ENCODE assay signal across 16 cellular contexts in the genomic region with DNA sequence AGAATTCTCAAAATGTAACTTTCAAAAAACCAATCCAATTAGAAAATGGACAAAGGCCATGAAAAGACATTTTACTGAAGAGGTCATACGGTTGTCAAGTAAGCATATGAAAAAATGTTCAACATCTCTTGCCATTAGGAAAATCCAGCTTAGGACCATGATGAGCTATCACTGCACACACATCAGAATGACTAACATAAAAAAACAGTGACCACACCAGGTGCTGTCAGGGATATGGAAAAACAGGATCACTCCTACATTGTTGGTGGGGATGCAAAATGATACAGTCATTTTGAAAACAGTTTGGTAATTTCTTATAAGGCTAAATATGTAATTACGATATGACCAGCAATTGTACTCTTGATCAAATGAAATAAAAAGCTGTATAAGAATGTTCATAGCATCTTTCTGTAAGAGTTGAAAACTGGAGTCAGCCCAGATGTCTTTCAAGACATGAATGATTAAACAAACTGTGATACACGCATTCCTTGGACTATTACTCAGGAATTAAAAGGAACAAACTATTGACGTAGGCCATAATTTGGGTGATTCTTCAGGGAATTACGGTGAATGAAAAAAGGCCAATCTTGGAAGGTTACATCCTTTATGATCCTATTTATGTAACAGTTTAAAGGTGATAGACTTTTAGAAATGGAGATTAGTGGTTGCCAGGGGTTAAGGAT. TPM values are rescaled to one million over a fixed set of nuclear protein-coding genes. Genes with fewer than 3 reads are reported as not detected.
DNase-seq lines count a peak whose midpoint lies in the region; ATAC-seq, FAIRE-seq and TF ChIP-seq lines count a peak whose summit lies in the region.
"Had no signal": no experiment of that assay in that cellular context is flagged by ENCODE, and none has a peak within 500 bp of the region (broad histone marks: within the 10 kb centered on the region; RNA-seq: fewer than 3 reads in every experiment).

No MANE protein-coding gene starts in this region.

- no peak for TF ChIP-seq CTCF in transverse colon (IDR thresholded peaks at IDR 0.05)

- H3K4me1 ChIP-seq in mesenchymal stem cell (ENCODE audit: control insufficient read depth, insufficient read depth, low read depth, low read length) (no peaks in the 10 kb centered on the region), transverse colon (no peaks in the 10 kb centered on the region)
- H3K4me1 ChIP-seq: body of pancreas had no signal

- H3K9me3 Mint-ChIP-seq in central memory CD8-positive, alpha-beta T cell, result no peaks in the 10 kb centered on the region

- no peak overlapping the region for H3K9ac ChIP-seq in mesenchymal stem cell (ENCODE audit: low read length)

- in situ Hi-C loops in transverse colon (cut with MboI; ENCODE audit: low pct_ligation_motif_present in 1 of 4, low pct_unique_long_range_greater_than_20kb in 1 of 4, low sequenced_read_pairs in 3 of 4), result no loop called here

- H4K91ac ChIP-seq in mesenchymal stem cell (ENCODE audit: low read length), result no peak overlapping the region

- H3K4me2 ChIP-seq in mesenchymal stem cell (ENCODE audit: low read length, poor library complexity, severe bottlenecking), result no peak overlapping the region

- FAIRE-seq in GM12892 (lab: Jason Lieb, UNC), result peak; percentile 5
- FAIRE-seq: kidney had no signal

- no peak overlapping the region for H2AK5ac ChIP-seq in mesenchymal stem cell (ENCODE audit: low read length, severe bottlenecking)

- no peak overlapping the region for H3K18ac ChIP-seq in mesenchymal stem cell (ENCODE audit: low read depth in 1 of 2, low read length in 2 of 2)

- H2AFZ ChIP-seq in mesenchymal stem cell (ENCODE audit: low read depth, low read length), result no peak overlapping the region

- H2BK120ac ChIP-seq in mesenchymal stem cell (ENCODE audit: low read depth, low read length), result no peak overlapping the region

- H4K8ac ChIP-seq in mesenchymal stem cell (ENCODE audit: low read length), result no peak overlapping the region

- no peak overlapping the region for H3K23ac ChIP-seq in mesenchymal stem cell (ENCODE audit: low read length in 2 of 2)

- DNase-seq in GM12892 (ENCODE audit: insufficient read length) (no peak), NCI-H226 (peak; percentile 71), mesenchymal stem cell (no peak), transverse colon (no peak), DMS53 (lab: John Stamatoyannopoulos, UW) (no peak)
- DNase-seq in central memory CD8-positive, alpha-beta T cell (ENCODE audit: low spot score in 2 of 2), result no peak
- DNase-seq: activated gamma-delta T cell, body of pancreas, DND-41, head of caudate nucleus, Kasumi-1, kidney, stomach had no signal

- H3K36me3 ChIP-seq in mesenchymal stem cell (ENCODE audit: control insufficient read depth in 1 of 2, insufficient read depth in 2 of 2, low read depth in 1 of 2, low read length in 2 of 2), result no peaks in the 10 kb centered on the region
- H3K36me3 ChIP-seq in transverse colon, result no peaks in the 10 kb centered on the region
- H3K36me3 ChIP-seq: stomach, vagina had no signal

- intact Hi-C loops in transverse colon (cut with DNase I; ENCODE audit: low total_unique reads), result no loop called here

- H3K4me1 Mint-ChIP-seq in central memory CD8-positive, alpha-beta T cell, result peaks cover 60% of the 10 kb centered on the region

- no peaks in the 10 kb centered on the region for H3K27me3 Mint-ChIP-seq in central memory CD8-positive, alpha-beta T cell

- WGBS in mesenchymal stem cell, result 90% methylated on average over 5 of the region's 5 CpGs
- WGBS in transverse colon (ENCODE audit: low coverage in 1 of 2), 2 donors, result 86 to 88% methylated on average over 5 of the region's 5 CpGs

- H2BK15ac ChIP-seq in mesenchymal stem cell (ENCODE audit: low read depth, poor library complexity, severe bottlenecking), result no peak overlapping the region

- H3K14ac ChIP-seq in mesenchymal stem cell (ENCODE audit: low read length in 2 of 2), result no peak overlapping the region

- ATAC-seq in central memory CD8-positive, alpha-beta T cell (replicated peaks; ENCODE audit: extremely low read depth, poor library complexity, severe bottlenecking), result no peak
- no peak for ATAC-seq in GM19035 (IDR thresholded peaks at IDR 0.05; ENCODE audit: unreplicated experiment)
- ATAC-seq: body of pancreas had no signal

- H2BK12ac ChIP-seq in mesenchymal stem cell (ENCODE audit: low read length in 2 of 2), result no peak overlapping the region

- TF ChIP-seq EP300 in transverse colon (IDR thresholded peaks at IDR 0.05; ENCODE audit: low read depth), result no peak

- H3K4me3 Mint-ChIP-seq in central memory CD8-positive, alpha-beta T cell, result peak overlapping the region; percentile 16

- peaks cover 13% of the 10 kb centered on the region for H3K9me3 ChIP-seq in mesenchymal stem cell (ENCODE audit: control insufficient read depth, low read length)
- H3K9me3 ChIP-seq in transverse colon, result peaks cover 0 to 10% of the 10 kb centered on the region in 2 donors
- H3K9me3 ChIP-seq: body of pancreas had no signal

- TF ChIP-seq POLR2A in GM12892 (IDR thresholded peaks at IDR 0.05; ENCODE audit: low read depth, low read length), result no peak
- no peak for TF ChIP-seq POLR2A in transverse colon (IDR thresholded peaks at IDR 0.05)

- no peak overlapping the region for H3K27ac Mint-ChIP-seq in central memory CD8-positive, alpha-beta T cell (ENCODE audit: low read depth)

- H3K4me3 ChIP-seq in mesenchymal stem cell (ENCODE audit: insufficient read depth in 1 of 2, low read depth in 1 of 2, low read length in 2 of 2) (no peak overlapping the region), transverse colon (no peak overlapping the region)
- H3K4me3 ChIP-seq: body of pancreas, stomach, vagina had no signal

- no peak overlapping the region for H3K4ac ChIP-seq in mesenchymal stem cell (ENCODE audit: low read depth in 1 of 2, low read length in 2 of 2)

- no peaks in the 10 kb centered on the region for H3K79me1 ChIP-seq in mesenchymal stem cell (replicated peaks; ENCODE audit: low read length, poor library complexity, severe bottlenecking)

- H3K27ac ChIP-seq in mesenchymal stem cell (ENCODE audit: low read length, poor library complexity, severe bottlenecking), result peak overlapping the region; percentile 40
- no peak overlapping the region for H3K27ac ChIP-seq in transverse colon
- H3K27ac ChIP-seq: body of pancreas, stomach, vagina, VCaP had no signal

- peaks cover 5% of the 10 kb centered on the region for H3K36me3 Mint-ChIP-seq in central memory CD8-positive, alpha-beta T cell (ENCODE audit: insufficient read depth)

- no peaks in the 10 kb centered on the region for H3K27me3 ChIP-seq in mesenchymal stem cell (ENCODE audit: control insufficient read depth in 1 of 2, insufficient read depth in 1 of 2, low read length in 2 of 2)
- no peaks in the 10 kb centered on the region for H3K27me3 ChIP-seq in transverse colon
- H3K27me3 ChIP-seq: body of pancreas, stomach, vagina had no signal

- no peak overlapping the region for H2BK5ac ChIP-seq in mesenchymal stem cell (ENCODE audit: low read depth, low read length, poor library complexity, severe bottlenecking)

RNA-seq across cellular contexts. Expression of a gene that starts 26.9 kb away (rescaled TPM):
- 11.4 TPM for polyA plus RNA-seq in GM12892 (2012; ENCODE audit: missing spikeins)
- polyA plus RNA-seq in mesenchymal stem cell (2013, experiment 1 of 2), result 2.8 TPM
- 3.0 TPM for polyA plus RNA-seq in mesenchymal stem cell (2013, experiment 2 of 2)
- 1 to 10 TPM; 5.2 to 8.1 (median 6.1) TPM for total RNA-seq in transverse colon
